24 cellular contexts compared by ENCODE assay signal in genomic region chr10:88592425-88592824, GRCh38. TPM values are rescaled to one million over a fixed set of nuclear protein-coding genes. Genes with fewer than 3 reads are reported as not detected.
"Had no signal": no experiment of that assay in that cellular context is flagged by ENCODE, and none has a peak within 500 bp of the region (broad histone marks: within the 10 kb centered on the region; RNA-seq: fewer than 3 reads in every experiment).

No MANE protein-coding gene starts in this region.

- DNase-seq: activated CD4-positive, alpha-beta memory T cell treated with anti-CD3 and anti-CD28 coated beads, Interleukin-2, amount 10 ng/mL, durations not matched to agents 7 days and 5 days; activated CD4-positive, alpha-beta T cell treated with anti-CD3 and anti-CD28 coated beads for 48 hours; activated effector memory CD4-positive, alpha-beta T cell treated with Interleukin-2 at 50 U/mL for 16 hours; activated naive CD4-positive, alpha-beta T cell treated with anti-CD3 and anti-CD28 coated beads for 36 hours; activated naive CD8-positive, alpha-beta T cell treated with anti-CD3 and anti-CD28 coated beads, Interleukin-2, amount 10 ng/mL, durations not matched to agents 7 days and 5 days; activated T-cell treated with anti-CD3 and anti-CD28 coated beads, Interleukin-2, amount 50 U/mL, for 72 hours; amniotic stem cell; cortex of kidney; endodermal cell; kidney; left ventricle myocardium inferior; naive thymus-derived CD4-positive, alpha-beta T cell; occipital lobe; posterior cingulate gyrus; retina; sigmoid colon; stimulated activated CD4-positive, alpha-beta T cell treated with anti-CD3 and anti-CD28 coated beads, Interleukin-2, amount 100 ng/mL, for 48 hours; stimulated activated CD8-positive, alpha-beta memory T cell treated with anti-CD3 and anti-CD28 coated beads, Interleukin-4, amount 100 ng/mL, for 48 hours; stimulated activated naive B cell treated with anti-CD40 and anti-IgM and Interleukin-4, amounts not matched to agents 10 μg/mL and 1 μg/mL and 100 μg/mL, for 72 hours; uterus had no signal

- ATAC-seq: activated T-cell treated with anti-CD3 and anti-CD28 coated beads, Interleukin-2, amount 50 U/mL, for 72 hours; naive thymus-derived CD4-positive, alpha-beta T cell had no signal

- H3K27me3 Mint-ChIP-seq: stimulated activated naive B cell treated with anti-CD40 and anti-IgM and Interleukin-4, amounts not matched to agents 10 μg/mL and 1 μg/mL and 100 μg/mL, for 72 hours had no signal

- H3K36me3 Mint-ChIP-seq: activated naive CD8-positive, alpha-beta T cell treated with anti-CD3 and anti-CD28 coated beads, Interleukin-2, amount 10 ng/mL, durations not matched to agents 7 days and 5 days; naive thymus-derived CD4-positive, alpha-beta T cell; stimulated activated naive B cell treated with anti-CD40 and anti-IgM and Interleukin-4, amounts not matched to agents 10 μg/mL and 1 μg/mL and 100 μg/mL, for 72 hours had no signal

- H3K4me3 ChIP-seq: left ventricle myocardium inferior, sigmoid colon, smooth muscle cell, uterus had no signal

- H3K36me3 ChIP-seq: left ventricle myocardium inferior, sigmoid colon, uterus had no signal

- H3K4me1 Mint-ChIP-seq: activated CD4-positive, alpha-beta memory T cell treated with anti-CD3 and anti-CD28 coated beads, Interleukin-2, amount 10 ng/mL, durations not matched to agents 7 days and 5 days; activated naive CD8-positive, alpha-beta T cell treated with anti-CD3 and anti-CD28 coated beads, Interleukin-2, amount 10 ng/mL, durations not matched to agents 7 days and 5 days; naive thymus-derived CD4-positive, alpha-beta T cell; neural crest cell had no signal

- H3K9me3 Mint-ChIP-seq: activated CD4-positive, alpha-beta memory T cell treated with anti-CD3 and anti-CD28 coated beads, Interleukin-2, amount 10 ng/mL, durations not matched to agents 7 days and 5 days; activated naive CD4-positive, alpha-beta T cell treated with anti-CD3 and anti-CD28 coated beads for 36 hours; activated naive CD8-positive, alpha-beta T cell treated with anti-CD3 and anti-CD28 coated beads, Interleukin-2, amount 10 ng/mL, durations not matched to agents 7 days and 5 days; activated T-cell treated with anti-CD3 and anti-CD28 coated beads, Interleukin-2, amount 50 U/mL, for 72 hours; endodermal cell; naive thymus-derived CD4-positive, alpha-beta T cell; neural crest cell; stimulated activated naive B cell treated with anti-CD40 and anti-IgM and Interleukin-4, amounts not matched to agents 10 μg/mL and 1 μg/mL and 100 μg/mL, for 72 hours had no signal

- H3K4me1 ChIP-seq: left ventricle myocardium inferior, sigmoid colon, uterus had no signal

- H3K4me3 Mint-ChIP-seq: activated CD4-positive, alpha-beta memory T cell treated with anti-CD3 and anti-CD28 coated beads, Interleukin-2, amount 10 ng/mL, durations not matched to agents 7 days and 5 days; activated naive CD4-positive, alpha-beta T cell treated with anti-CD3 and anti-CD28 coated beads for 36 hours; activated naive CD8-positive, alpha-beta T cell treated with anti-CD3 and anti-CD28 coated beads, Interleukin-2, amount 10 ng/mL, durations not matched to agents 7 days and 5 days; activated T-cell treated with anti-CD3 and anti-CD28 coated beads, Interleukin-2, amount 50 U/mL, for 72 hours; endodermal cell; naive thymus-derived CD4-positive, alpha-beta T cell; neural crest cell; stimulated activated naive B cell treated with anti-CD40 and anti-IgM and Interleukin-4, amounts not matched to agents 10 μg/mL and 1 μg/mL and 100 μg/mL, for 72 hours had no signal

- H3K27me3 ChIP-seq: sigmoid colon, uterus had no signal

- H3K27ac ChIP-seq: left ventricle myocardium inferior, sigmoid colon, uterus had no signal

- H3K4me2 ChIP-seq: smooth muscle cell had no signal

- H3K9me3 ChIP-seq: left ventricle myocardium inferior, sigmoid colon, uterus had no signal

- H3K27ac Mint-ChIP-seq: activated CD4-positive, alpha-beta memory T cell treated with anti-CD3 and anti-CD28 coated beads, Interleukin-2, amount 10 ng/mL, durations not matched to agents 7 days and 5 days; activated naive CD4-positive, alpha-beta T cell treated with anti-CD3 and anti-CD28 coated beads for 36 hours; activated naive CD8-positive, alpha-beta T cell treated with anti-CD3 and anti-CD28 coated beads, Interleukin-2, amount 10 ng/mL, durations not matched to agents 7 days and 5 days; activated T-cell treated with anti-CD3 and anti-CD28 coated beads, Interleukin-2, amount 50 U/mL, for 72 hours; endodermal cell; naive thymus-derived CD4-positive, alpha-beta T cell; stimulated activated naive B cell treated with anti-CD40 and anti-IgM and Interleukin-4, amounts not matched to agents 10 μg/mL and 1 μg/mL and 100 μg/mL, for 72 hours had no signal

RNA-seq across cellular contexts. Expression of gene LIPJ, which starts 5.9 kb away (rescaled TPM):
- total RNA-seq: activated CD4-positive, alpha-beta memory T cell treated with anti-CD3 and anti-CD28 coated beads, Interleukin-2, amount 10 ng/mL, durations not matched to agents 7 days and 5 days; activated naive CD4-positive, alpha-beta T cell treated with anti-CD3 and anti-CD28 coated beads for 36 hours; activated T-cell treated with anti-CD3 and anti-CD28 coated beads, Interleukin-2, amount 50 U/mL, for 72 hours; endodermal cell; epithelial cell of proximal tubule; glomerular endothelial cell; kidney; left ventricle myocardium inferior; neural crest cell; smooth muscle cell had no signal
